Comparison of ENCODE assay signal across 1 cellular context in genomic region chr5:90473321-90474234, GRCh38.
TF ChIP-seq lines count a peak whose summit lies in the region.

No MANE protein-coding gene starts in this region.

TF ChIP-seq in GM12878, 131 proteins besides CTCF, POLR2A, EP300 and RAD21:
- no peak for TF ChIP-seq ZNF217 (IDR thresholded peaks at IDR 0.05)
- TF ChIP-seq MYC (IDR thresholded peaks at IDR 0.05; ENCODE audit: insufficient read depth, insufficient read length, insufficient replicate concordance, low read length, severe bottlenecking), result no peak
- no peak for TF ChIP-seq CREM (IDR thresholded peaks at IDR 0.05; ENCODE audit: low read depth)
- TF ChIP-seq BACH1 (IDR thresholded peaks at IDR 0.05; ENCODE audit: borderline replicate concordance), result no peak
- TF ChIP-seq ZNF274 (IDR thresholded peaks at IDR 0.05; ENCODE audit: insufficient read depth, insufficient read length), result no peak
- no peak for TF ChIP-seq SPI1 (IDR thresholded peaks at IDR 0.05; ENCODE audit: borderline replicate concordance, insufficient read depth, low read depth, low read length)
- no peak for TF ChIP-seq MYB (IDR thresholded peaks at IDR 0.05; ENCODE audit: borderline replicate concordance, low read depth, low read length)
- TF ChIP-seq POLR2AphosphoS5 (IDR thresholded peaks at IDR 0.05; ENCODE audit: low read length), result no peak
- 0 out of 2 replicates have a peak, but pooled peaks have one; percentile 0 for TF ChIP-seq YY1 (IDR thresholded peaks at IDR 0.05; ENCODE audit: low read depth, low read length)
- no peak for TF ChIP-seq RCOR1 (conservative IDR thresholded peaks at IDR 0.05; ENCODE audit: low read depth, low read length)
- TF ChIP-seq IRF4 (IDR thresholded peaks at IDR 0.05; ENCODE audit: low read depth, low read length), result no peak
- TF ChIP-seq EGR1 (IDR thresholded peaks at IDR 0.05; ENCODE audit: borderline replicate concordance in 1 of 2, low read depth in 2 of 2, low read length in 2 of 2), result 0 out of 3 replicates have a peak, but pooled peaks of 1 of the 2 experiments have one; percentile 6
- no peak for TF ChIP-seq SIN3A (IDR thresholded peaks at IDR 0.05; ENCODE audit: low read depth, low read length)
- peak; percentile 33; the same call in 1 of the 2 replicates for TF ChIP-seq MXI1 (IDR thresholded peaks at IDR 0.05; ENCODE audit: low read depth, low read length)
- no peak for TF ChIP-seq RELB (IDR thresholded peaks at IDR 0.05; ENCODE audit: low read depth)
- TF ChIP-seq KLF5 (IDR thresholded peaks at IDR 0.05; ENCODE audit: partially characterized antibody), result no peak
- no peak for TF ChIP-seq TARDBP (IDR thresholded peaks at IDR 0.05; ENCODE audit: borderline replicate concordance)
- TF ChIP-seq PML (IDR thresholded peaks at IDR 0.05; ENCODE audit: low read length), result no peak
- no peak for TF ChIP-seq SUPT20H (IDR thresholded peaks at IDR 0.05; ENCODE audit: borderline replicate concordance, control insufficient read depth, low read depth, low read length)
- TF ChIP-seq SMC3 (IDR thresholded peaks at IDR 0.05; ENCODE audit: borderline replicate concordance, low read length), result no peak
- TF ChIP-seq SP1 (IDR thresholded peaks at IDR 0.05; ENCODE audit: low read depth, low read length), result no peak
- peak; percentile 3; the same call in 1 of the 2 replicates for TF ChIP-seq RUNX3 (IDR thresholded peaks at IDR 0.05; ENCODE audit: low read length)
- TF ChIP-seq ZNF687 (IDR thresholded peaks at IDR 0.05), result peak; percentile 42; the same call in 1 of the 2 replicates
- no peak for TF ChIP-seq ZZZ3 (IDR thresholded peaks at IDR 0.05; ENCODE audit: control insufficient read depth, insufficient read length, low read depth)
- no peak for TF ChIP-seq ZNF592 (IDR thresholded peaks at IDR 0.05)
- TF ChIP-seq YBX1 (IDR thresholded peaks at IDR 0.05), result no peak
- no peak for TF ChIP-seq HDAC6 (IDR thresholded peaks at IDR 0.05; ENCODE audit: unreplicated experiment)
- no peak for TF ChIP-seq SIX5 (IDR thresholded peaks at IDR 0.05; ENCODE audit: low read depth, low read length, severe bottlenecking)
- TF ChIP-seq SREBF2 (IDR thresholded peaks at IDR 0.05; ENCODE audit: low read length), result no peak
- no peak for TF ChIP-seq ZBED1 (IDR thresholded peaks at IDR 0.05; ENCODE audit: borderline replicate concordance)
- TF ChIP-seq USF1 (IDR thresholded peaks at IDR 0.05; ENCODE audit: borderline replicate concordance, extremely low read length, insufficient read depth, low read depth, low read length), result peak; percentile 11
- TF ChIP-seq HDGF (IDR thresholded peaks at IDR 0.05), result no peak
- TF ChIP-seq CHD4 (IDR thresholded peaks at IDR 0.05), result no peak
- peak; percentile 66 for TF ChIP-seq MAX (IDR thresholded peaks at IDR 0.05; ENCODE audit: low read depth, low read length)
